In genomic region chr10:44862917-44863316, GRCh38 we compare ENCODE assay signal across 17 cellular contexts. TPM values are rescaled to one million over a fixed set of nuclear protein-coding genes. Genes with fewer than 3 reads are reported as not detected.
A peak's percentile ranks its signal among the peaks of the same experiment; 100 is the strongest.
DNase-seq lines count a peak whose midpoint lies in the region; ATAC-seq and TF ChIP-seq lines count a peak whose summit lies in the region.
"Had no signal": no experiment of that assay in that cellular context is flagged by ENCODE, and none has a peak within 500 bp of the region (broad histone marks: within the 10 kb centered on the region; RNA-seq: fewer than 3 reads in every experiment).

No MANE protein-coding gene starts in this region.

- H4K20me1 ChIP-seq in GM23338 (replicated peaks; ENCODE audit: insufficient read depth) = no peaks in the 10 kb centered on the region

- no peak overlapping the region for H3K27ac ChIP-seq in GM23338 (ENCODE audit: low read depth)
- H3K27ac ChIP-seq: SK-N-MC had no signal

- H2AFZ ChIP-seq in GM23338 = 0 out of 2 replicates have a peak overlapping the region, but pooled peaks have one; percentile 6

- TF ChIP-seq CTCF in GM23338 (conservative IDR thresholded peaks at IDR 0.05; ENCODE audit: low read depth in 2 of 2) (no peak), osteocyte (IDR thresholded peaks at IDR 0.05) (no peak)

- 0 out of 2 replicates have a peak, but pooled peaks cover 9% of the 10 kb centered on the region for H3K4me1 ChIP-seq in GM23338 (ENCODE audit: insufficient read depth)

- no peak overlapping the region for H3K4me3 ChIP-seq in GM23338
- H3K4me3 ChIP-seq: HAP-1, SK-N-MC had no signal

- H3K4me3 Mint-ChIP-seq in GM23338 (no peak overlapping the region), osteocyte (ENCODE audit: unreplicated experiment) (no peak overlapping the region)

- H3K27me3 ChIP-seq in GM23338 (ENCODE audit: insufficient read depth) = peaks cover 38% of the 10 kb centered on the region

- no peak overlapping the region for H3K27ac Mint-ChIP-seq in GM23338
- H3K27ac Mint-ChIP-seq in osteocyte (ENCODE audit: unreplicated experiment) = no peak overlapping the region

- H3K9me2 ChIP-seq in GM23338 (ENCODE audit: insufficient read depth) = peaks cover 3% of the 10 kb centered on the region; the same call in 1 of the 2 replicates

- no peak for ATAC-seq in GM23338

- no peaks in the 10 kb centered on the region for H3K36me3 Mint-ChIP-seq in GM23338 (ENCODE audit: low read depth)
- no peaks in the 10 kb centered on the region for H3K36me3 Mint-ChIP-seq in osteocyte (ENCODE audit: unreplicated experiment)

- H3K27me3 Mint-ChIP-seq in GM23338 (ENCODE audit: insufficient read depth, low read depth, poor library complexity) (peaks cover 35% of the 10 kb centered on the region), osteocyte (ENCODE audit: unreplicated experiment) (peaks cover 14% of the 10 kb centered on the region)

- H3K79me2 ChIP-seq in GM23338 (replicated peaks; ENCODE audit: insufficient read depth) = no peaks in the 10 kb centered on the region

- peaks cover 25% of the 10 kb centered on the region for H3K4me1 Mint-ChIP-seq in GM23338
- peaks cover 31% of the 10 kb centered on the region for H3K4me1 Mint-ChIP-seq in osteocyte (ENCODE audit: unreplicated experiment)

- H3F3A ChIP-seq in GM23338 (replicated peaks; ENCODE audit: low read depth) = no peaks in the 10 kb centered on the region

- peaks cover 5% of the 10 kb centered on the region; the same call in 2 of the 3 replicates for H3K9me3 Mint-ChIP-seq in GM23338
- no peaks in the 10 kb centered on the region for H3K9me3 Mint-ChIP-seq in osteocyte (ENCODE audit: unreplicated experiment)

- H3K4me2 ChIP-seq in GM23338 = peak overlapping the region; percentile 80; the same call in 1 of the 2 replicates

- DNase-seq in DMS53 (lab: John Stamatoyannopoulos, UW) (peak; percentile 19), DMS53 treated with DMSO at 0.1 percent for 48 hours (lab: John Stamatoyannopoulos, UW; ENCODE audit: unreplicated experiment) (no peak), GM23338 (ENCODE audit: low spot score) (no peak), islet precursor cell (peak; percentile 41), osteocyte (ENCODE audit: extremely low spot score, unreplicated experiment) (peak; percentile 5), NK-92 (lab: John Stamatoyannopoulos, UW; ENCODE audit: unreplicated experiment) (no peak), Ammon's horn (ENCODE audit: low spot score) (no peak), OCI-M1 (lab: John Stamatoyannopoulos, UW) (no peak)
- DNase-seq: 8988T, Karpas-422, MM.1S, NCI-H1930, NCI-H2171 treated with DMSO at 0.1 percent for 48 hours had no signal

- no peaks in the 10 kb centered on the region for H3K36me3 ChIP-seq in GM23338 (ENCODE audit: insufficient read depth)
- H3K36me3 ChIP-seq: HAP-1 had no signal

TF ChIP-seq in GM23338, 12 proteins besides CTCF, POLR2A, EP300 and RAD21 (continues in another document):
- no peak for TF ChIP-seq ZNF462 (CRISPR knock-in tag; IDR thresholded peaks at IDR 0.05)
- TF ChIP-seq EZH2phosphoT487 (IDR thresholded peaks at IDR 0.05; ENCODE audit: unreplicated experiment) = no peak
- no peak for TF ChIP-seq POLR2AphosphoS5 (IDR thresholded peaks at IDR 0.05; ENCODE audit: low read depth)
- no peak for TF ChIP-seq ZNF114 (CRISPR knock-in tag; IDR thresholded peaks at IDR 0.05)
- no peak for TF ChIP-seq ZNF331 (CRISPR knock-in tag; IDR thresholded peaks at IDR 0.05; ENCODE audit: low read depth)
- no peak for TF ChIP-seq STAT1 (IDR thresholded peaks at IDR 0.05; ENCODE audit: unreplicated experiment)
- no peak for TF ChIP-seq ETS1 (IDR thresholded peaks at IDR 0.05)
- TF ChIP-seq NANOG (IDR thresholded peaks at IDR 0.05; ENCODE audit: borderline replicate concordance) = no peak
- no peak for TF ChIP-seq JUNB (IDR thresholded peaks at IDR 0.05; ENCODE audit: unreplicated experiment)
- TF ChIP-seq CREB1 (CRISPR knock-in tag; IDR thresholded peaks at IDR 0.05; ENCODE audit: low read depth) = no peak

RNA-seq across cellular contexts. Expression of gene TMEM72, which starts 48.2 kb away (rescaled TPM):
- total RNA-seq in GM23338 (2014; rRNA removed; shearing (Covaris generic)) = not detected in 2 replicates
- polyA plus RNA-seq in GM23338 (2016; fragmentation: Nextera tagmentation; extraction: Ambion mirVana) = not detected in 2 replicates
- total RNA-seq in osteocyte = not detected in 2 replicates
- total RNA-seq: Daoy, NCI-H460 had no signal

Comparison
In these comparisons a context has a peak if more than half of its experiments do, and no peak if none do; other contexts are left out.
1. DNase-seq: peak in DMS53 (single experiment), islet precursor cell (single experiment) and osteocyte (single experiment); none in DMS53 treated with DMSO at 0.1 percent for 48 hours (single experiment), GM23338 (single experiment), NK-92 (single experiment), Ammon's horn (single experiment) and OCI-M1 (single experiment).